Comparison of ENCODE assay signal across 18 cellular contexts in genomic region chr2:203603451-203604389, GRCh38.
"Had no signal": no experiment of that assay in that cellular context is flagged by ENCODE, and none has a peak within 500 bp of the region (broad histone marks: within the 10 kb centered on the region; RNA-seq: fewer than 3 reads in every experiment).

No MANE protein-coding gene starts in this region.

- H3K4me3 Mint-ChIP-seq: activated CD4-positive, alpha-beta T cell treated with anti-CD3 and anti-CD28 coated beads, Interleukin-2, amount 10 ng/mL, durations not matched to agents 24 days and 14 days; activated CD8-positive, alpha-beta T cell treated with anti-CD3 and anti-CD28 coated beads, Interleukin-2, amount 10 ng/mL, durations not matched to agents 7 days and 5 days; activated naive CD8-positive, alpha-beta T cell treated with anti-CD3 and anti-CD28 coated beads, Interleukin-2, amount 10 ng/mL, durations not matched to agents 7 days and 5 days; activated T-cell treated with anti-CD3 and anti-CD28 coated beads, Interleukin-2, amount 50 U/mL, for 24 hours; central memory CD8-positive, alpha-beta T cell; neural crest cell had no signal

- H3K27me3 ChIP-seq: brain microvascular endothelial cell, colonic mucosa, hepatocyte, tibial artery had no signal

- H3K36me3 Mint-ChIP-seq: activated naive CD8-positive, alpha-beta T cell treated with anti-CD3 and anti-CD28 coated beads, Interleukin-2, amount 10 ng/mL, durations not matched to agents 7 days and 5 days had no signal

- H3K27ac ChIP-seq: brain microvascular endothelial cell, colonic mucosa, hepatocyte, psoas muscle, tibial artery had no signal

- H3K4me1 Mint-ChIP-seq: central memory CD8-positive, alpha-beta T cell; neural crest cell had no signal

- H3K36me3 ChIP-seq: brain microvascular endothelial cell, colonic mucosa, tibial artery had no signal

- H3K27me3 Mint-ChIP-seq: activated T-cell treated with anti-CD3 and anti-CD28 coated beads, Interleukin-2, amount 50 U/mL, for 24 hours; central memory CD8-positive, alpha-beta T cell had no signal

- H3K4me1 ChIP-seq: colonic mucosa, psoas muscle had no signal

- H3K9me3 ChIP-seq: colonic mucosa, psoas muscle, tibial artery had no signal

- DNase-seq: activated CD4-positive, alpha-beta T cell treated with anti-CD3 and anti-CD28 coated beads, Interleukin-2, amount 10 ng/mL, durations not matched to agents 24 days and 14 days; activated CD8-positive, alpha-beta T cell treated with anti-CD3 and anti-CD28 coated beads, Interleukin-2, amount 10 ng/mL, durations not matched to agents 7 days and 5 days; activated naive CD4-positive, alpha-beta T cell treated with Interleukin-2 at 50 U/mL for 16 hours; activated naive CD8-positive, alpha-beta T cell treated with anti-CD3 and anti-CD28 coated beads, Interleukin-2, amount 10 ng/mL, durations not matched to agents 7 days and 5 days; activated T-cell treated with anti-CD3 and anti-CD28 coated beads, Interleukin-2, amount 50 U/mL, for 24 hours; brain microvascular endothelial cell; colonic mucosa; left cardiac atrium; psoas muscle; stimulated activated CD8-positive, alpha-beta memory T cell treated with anti-CD3 and anti-CD28 coated beads, Interleukin-4, amount 100 ng/mL, for 48 hours; stimulated activated naive CD4-positive, alpha-beta T cell; T-helper 1 cell; T1000; tibial artery had no signal

- H3K9me3 Mint-ChIP-seq: activated CD4-positive, alpha-beta T cell treated with anti-CD3 and anti-CD28 coated beads, Interleukin-2, amount 10 ng/mL, durations not matched to agents 24 days and 14 days; activated naive CD8-positive, alpha-beta T cell treated with anti-CD3 and anti-CD28 coated beads, Interleukin-2, amount 10 ng/mL, durations not matched to agents 7 days and 5 days; activated T-cell treated with anti-CD3 and anti-CD28 coated beads, Interleukin-2, amount 50 U/mL, for 24 hours; activated T-helper 2 cell treated with anti-CD3 and anti-CD28 coated beads, Interferon-gamma antibody, Interleukin-2, Interleukin-4, amounts not matched to agents 10 μg/mL and 5 μg/mL and 100 μg/mL, durations not matched to agents 14 hours and 24 hours and 36 hours; central memory CD8-positive, alpha-beta T cell; neural crest cell had no signal

- H3K27ac Mint-ChIP-seq: activated CD4-positive, alpha-beta T cell treated with anti-CD3 and anti-CD28 coated beads, Interleukin-2, amount 10 ng/mL, durations not matched to agents 24 days and 14 days; activated CD8-positive, alpha-beta T cell treated with anti-CD3 and anti-CD28 coated beads, Interleukin-2, amount 10 ng/mL, durations not matched to agents 7 days and 5 days; activated naive CD8-positive, alpha-beta T cell treated with anti-CD3 and anti-CD28 coated beads, Interleukin-2, amount 10 ng/mL, durations not matched to agents 7 days and 5 days; activated T-cell treated with anti-CD3 and anti-CD28 coated beads, Interleukin-2, amount 50 U/mL, for 24 hours; activated T-helper 2 cell treated with anti-CD3 and anti-CD28 coated beads, Interferon-gamma antibody, Interleukin-2, Interleukin-4, amounts not matched to agents 10 μg/mL and 5 μg/mL and 100 μg/mL, durations not matched to agents 14 hours and 24 hours and 36 hours had no signal

- ATAC-seq: activated CD8-positive, alpha-beta T cell treated with anti-CD3 and anti-CD28 coated beads, Interleukin-2, amount 10 ng/mL, durations not matched to agents 7 days and 5 days; psoas muscle had no signal

- H3K4me3 ChIP-seq: colonic mucosa, hepatocyte, psoas muscle, tibial artery had no signal
